Comparison of ENCODE assay signal across 10 cellular contexts in genomic region chr7:92723205-92723604, GRCh38.
A peak's percentile ranks its signal among the peaks of the same experiment; 100 is the strongest.
DNase-seq lines count a peak whose midpoint lies in the region; ATAC-seq and TF ChIP-seq lines count a peak whose summit lies in the region.
"Had no signal": no experiment of that assay in that cellular context is flagged by ENCODE, and none has a peak within 500 bp of the region (broad histone marks: within the 10 kb centered on the region; RNA-seq: fewer than 3 reads in every experiment).

No MANE protein-coding gene starts in this region.

- H3K27ac ChIP-seq in SJCRH30 (peak overlapping the region; percentile 89), smooth muscle cell (ENCODE audit: low read depth) (peak overlapping the region; percentile 55)

- no peak overlapping the region for H3K4me3 ChIP-seq in SJCRH30
- H3K4me3 ChIP-seq in smooth muscle cell: no peak overlapping the region

- no peak for ATAC-seq in esophagus mucosa

- H3K36me3 ChIP-seq in SJCRH30 (peaks cover 52% of the 10 kb centered on the region), smooth muscle cell (ENCODE audit: low read depth) (peaks cover 5% of the 10 kb centered on the region)

- H3K9me3 ChIP-seq in SJCRH30 (replicated peaks) (no peaks in the 10 kb centered on the region), smooth muscle cell (replicated peaks; ENCODE audit: low read depth) (no peaks in the 10 kb centered on the region)
- H3K9me3 ChIP-seq: Caco-2 had no signal

- no peak overlapping the region for H2AFZ ChIP-seq in smooth muscle cell (ENCODE audit: low read depth)

- H3F3A ChIP-seq in smooth muscle cell (ENCODE audit: low read depth): peaks cover 12% of the 10 kb centered on the region

- peaks cover 60% of the 10 kb centered on the region for H4K20me1 ChIP-seq in smooth muscle cell (ENCODE audit: low read depth)

- TF ChIP-seq CTCF in smooth muscle cell (IDR thresholded peaks at IDR 0.05; ENCODE audit: borderline replicate concordance, insufficient read depth, poor library complexity, severe bottlenecking): no peak

- WGBS in smooth muscle cell (ENCODE audit: low lambda C conversion rate): 96% methylated on average over 2 of the region's 2 CpGs

- H3K79me2 ChIP-seq in smooth muscle cell (ENCODE audit: low read depth): peaks cover 77% of the 10 kb centered on the region

- DNase-seq in GM03348 (ENCODE audit: low spot score) (peak; percentile 66), SJCRH30 (peak in 1 of 2 experiments; percentile 36), iris pigment epithelial cell (ENCODE audit: low read depth) (peak; percentile 59), smooth muscle cell (lab: John Stamatoyannopoulos, UW; ENCODE audit: unreplicated experiment) (no peak), DMS53 treated with DMSO at 0.1 percent for 48 hours (lab: John Stamatoyannopoulos, UW; ENCODE audit: unreplicated experiment) (no peak)
- DNase-seq in stimulated activated naive CD4-positive, alpha-beta T cell treated with Interleukin-2 at 50 U/mL for 16 hours (lab: John Stamatoyannopoulos, UW): no peak
- DNase-seq: activated naive CD8-positive, alpha-beta T cell treated with anti-CD3 and anti-CD28 coated beads, Interleukin-2, amount 10 ng/mL, durations not matched to agents 7 days and 5 days; Caco-2; NCI-H226 had no signal

- no peak overlapping the region for H3K9ac ChIP-seq in smooth muscle cell (ENCODE audit: low read depth)

- H3K4me1 ChIP-seq in SJCRH30 (peaks cover 71% of the 10 kb centered on the region), smooth muscle cell (ENCODE audit: low read depth) (peaks cover 18% of the 10 kb centered on the region)
- H3K4me1 ChIP-seq: Caco-2 had no signal

- H3K27me3 ChIP-seq in SJCRH30 (no peaks in the 10 kb centered on the region), smooth muscle cell (ENCODE audit: low read depth) (no peaks in the 10 kb centered on the region)

- H3K4me2 ChIP-seq in smooth muscle cell: peak overlapping the region; percentile 66

Comparison
In these comparisons a context has a peak if more than half of its experiments do, and no peak if none do; other contexts are left out.
1. DNase-seq: peak in GM03348 (single experiment) and iris pigment epithelial cell (single experiment); none in smooth muscle cell (single experiment), stimulated activated naive CD4-positive, alpha-beta T cell treated with Interleukin-2 at 50 U/mL for 16 hours (single experiment) and DMS53 treated with DMSO at 0.1 percent for 48 hours (single experiment).